25 cellular contexts compared by ENCODE assay signal in genomic region chr2:131419447-131419846, GRCh38. TPM values are rescaled to one million over a fixed set of nuclear protein-coding genes. Genes with fewer than 3 reads are reported as not detected.
DNase-seq lines count a peak whose midpoint lies in the region; ATAC-seq and TF ChIP-seq lines count a peak whose summit lies in the region.
"Had no signal": no experiment of that assay in that cellular context is flagged by ENCODE, and none has a peak within 500 bp of the region (broad histone marks: within the 10 kb centered on the region; RNA-seq: fewer than 3 reads in every experiment).

No MANE protein-coding gene starts in this region.

- H2BK5ac ChIP-seq in mesenchymal stem cell (ENCODE audit: low read depth, low read length, poor library complexity, severe bottlenecking): no peak overlapping the region

- H3K36me3 ChIP-seq in mesenchymal stem cell (ENCODE audit: control insufficient read depth in 1 of 2, insufficient read depth in 2 of 2, low read depth in 1 of 2, low read length in 2 of 2): no peaks in the 10 kb centered on the region
- no peaks in the 10 kb centered on the region for H3K36me3 ChIP-seq in uterus
- H3K36me3 ChIP-seq: adrenal gland, SJCRH30, tibial artery had no signal

- peak overlapping the region; percentile 69 for H2AFZ ChIP-seq in mesenchymal stem cell (ENCODE audit: low read depth, low read length)
- H2AFZ ChIP-seq: PC-9 had no signal

- no peak overlapping the region for H3K23ac ChIP-seq in mesenchymal stem cell (ENCODE audit: low read length in 2 of 2)

- H3K27me3 ChIP-seq in mesenchymal stem cell (ENCODE audit: control insufficient read depth in 1 of 2, insufficient read depth in 1 of 2, low read length in 2 of 2) (peaks cover 30 to 33% of the 10 kb centered on the region in 2 experiments), uterus (no peaks in the 10 kb centered on the region)
- H3K27me3 ChIP-seq: adrenal gland had no signal

- WGBS in mesenchymal stem cell: 28% methylated on average over 8 of the region's 10 CpGs

- no peak overlapping the region for H4K8ac ChIP-seq in mesenchymal stem cell (ENCODE audit: low read length)

- H3K4me1 ChIP-seq in mesenchymal stem cell (ENCODE audit: control insufficient read depth, insufficient read depth, low read depth, low read length) (no peaks in the 10 kb centered on the region), uterus (peaks cover 0 to 3% of the 10 kb centered on the region in 2 donors)
- H3K4me1 ChIP-seq: adrenal gland, psoas muscle, SJCRH30, tibial artery had no signal

- H3K4me1 Mint-ChIP-seq in activated CD4-positive, alpha-beta T cell treated with anti-CD3 and anti-CD28 coated beads for 36 hours: peaks cover under 1% of the 10 kb centered on the region
- H3K4me1 Mint-ChIP-seq: CD8-positive, alpha-beta memory T cell; T-helper 17 cell had no signal

- H3K27ac ChIP-seq in mesenchymal stem cell (ENCODE audit: low read length, poor library complexity, severe bottlenecking) (no peak overlapping the region), uterus (peak overlapping the region; percentile 29 to 51)
- H3K27ac ChIP-seq: adrenal gland, dorsolateral prefrontal cortex, PC-9, psoas muscle, SJCRH30, tibial artery had no signal

- H3K14ac ChIP-seq in mesenchymal stem cell (ENCODE audit: low read length in 2 of 2): no peak overlapping the region

- no peak overlapping the region for H4K91ac ChIP-seq in mesenchymal stem cell (ENCODE audit: low read length)

- CTCF ChIA-PET in HEK293T (lab: Yijun Ruan, JAX): no interaction called here
- CTCF ChIA-PET in activated CD4-positive, alpha-beta T cell treated with anti-CD3 and anti-CD28 coated beads for 36 hours (lab: Charles Lee): no interaction called here

- ATAC-seq in HG03439 (IDR thresholded peaks at IDR 0.05; ENCODE audit: unreplicated experiment): no peak
- ATAC-seq in HG02885 (IDR thresholded peaks at IDR 0.05; ENCODE audit: poor library complexity, unreplicated experiment): no peak
- ATAC-seq in activated CD4-positive, alpha-beta T cell treated with anti-CD3 and anti-CD28 coated beads for 36 hours: no peak
- ATAC-seq: left colon, psoas muscle, T-helper 17 cell had no signal

- no peaks in the 10 kb centered on the region for H3K79me1 ChIP-seq in mesenchymal stem cell (replicated peaks; ENCODE audit: low read length, poor library complexity, severe bottlenecking)

- H3K4ac ChIP-seq in mesenchymal stem cell (ENCODE audit: low read depth in 1 of 2, low read length in 2 of 2): no peak overlapping the region

- no peak overlapping the region for H2BK15ac ChIP-seq in mesenchymal stem cell (ENCODE audit: low read depth, poor library complexity, severe bottlenecking)

- H2BK12ac ChIP-seq in mesenchymal stem cell (ENCODE audit: low read length in 2 of 2): no peak overlapping the region

- intact Hi-C loops in uterus (cut with DNase I; ENCODE audit: low total_unique reads): no loop called here
- intact Hi-C loops in activated CD4-positive, alpha-beta T cell treated with anti-CD3 and anti-CD28 coated beads for 36 hours (cut with DNase I, micrococcal nuclease): no loop called here

- TF ChIP-seq POLR2A in uterus (IDR thresholded peaks at IDR 0.05): no peak

- H3K4me2 ChIP-seq in mesenchymal stem cell (ENCODE audit: low read length, poor library complexity, severe bottlenecking): no peak overlapping the region
- H3K4me2 ChIP-seq: PC-9 had no signal

- TF ChIP-seq CTCF in uterus (IDR thresholded peaks at IDR 0.05): no peak

- no peaks in the 10 kb centered on the region for H3K36me3 Mint-ChIP-seq in activated CD4-positive, alpha-beta T cell treated with anti-CD3 and anti-CD28 coated beads for 36 hours (ENCODE audit: low read depth)
- H3K36me3 Mint-ChIP-seq: CD8-positive, alpha-beta memory T cell; mesothelial cell of epicardium had no signal

- no peak overlapping the region for H2AK5ac ChIP-seq in mesenchymal stem cell (ENCODE audit: low read length, severe bottlenecking)

- no peak overlapping the region for H3K4me3 Mint-ChIP-seq in activated CD4-positive, alpha-beta T cell treated with anti-CD3 and anti-CD28 coated beads for 36 hours
- H3K4me3 Mint-ChIP-seq: CD8-positive, alpha-beta memory T cell; mesothelial cell of epicardium; nephron progenitor cell; stimulated activated naive CD8-positive, alpha-beta T cell treated with anti-CD3 and anti-CD28 coated beads, Interleukin-15, Interleukin-2, amounts not matched to agents 100 ng/mL and 50 ng/mL, for 24 hours; T-helper 17 cell had no signal

- H3K4me3 ChIP-seq in mesenchymal stem cell (ENCODE audit: insufficient read depth in 1 of 2, low read depth in 1 of 2, low read length in 2 of 2) (no peak overlapping the region), uterus (no peak overlapping the region)
- H3K4me3 ChIP-seq: adrenal gland, dorsolateral prefrontal cortex, PC-9, psoas muscle, SJCRH30, tibial artery had no signal

- H3K9ac ChIP-seq in mesenchymal stem cell (ENCODE audit: low read length): no peak overlapping the region

- H3K9me3 Mint-ChIP-seq in activated CD4-positive, alpha-beta T cell treated with anti-CD3 and anti-CD28 coated beads for 36 hours (ENCODE audit: low read depth): no peaks in the 10 kb centered on the region
- H3K9me3 Mint-ChIP-seq: CD8-positive, alpha-beta memory T cell; mesothelial cell of epicardium; stimulated activated naive CD8-positive, alpha-beta T cell treated with anti-CD3 and anti-CD28 coated beads, Interleukin-15, Interleukin-2, amounts not matched to agents 100 ng/mL and 50 ng/mL, for 24 hours had no signal

- H3K9me3 ChIP-seq in mesenchymal stem cell (ENCODE audit: control insufficient read depth, low read length): no peaks in the 10 kb centered on the region
- no peaks in the 10 kb centered on the region for H3K9me3 ChIP-seq in uterus
- H3K9me3 ChIP-seq: adrenal gland, psoas muscle, SJCRH30, tibial artery had no signal

- no peak overlapping the region for H2BK120ac ChIP-seq in mesenchymal stem cell (ENCODE audit: low read depth, low read length)

- POLR2A ChIA-PET in HEK293T (lab: Yijun Ruan, JAX): no interaction called here
- POLR2A ChIA-PET in activated CD4-positive, alpha-beta T cell treated with anti-CD3 and anti-CD28 coated beads for 36 hours (lab: Charles Lee): no interaction called here

- no peak overlapping the region for H3K27ac Mint-ChIP-seq in activated CD4-positive, alpha-beta T cell treated with anti-CD3 and anti-CD28 coated beads for 36 hours
- H3K27ac Mint-ChIP-seq: CD8-positive, alpha-beta memory T cell; mesothelial cell of epicardium; nephron progenitor cell; stimulated activated naive CD8-positive, alpha-beta T cell treated with anti-CD3 and anti-CD28 coated beads, Interleukin-15, Interleukin-2, amounts not matched to agents 100 ng/mL and 50 ng/mL, for 24 hours; T-helper 17 cell had no signal

- H3K27me3 Mint-ChIP-seq in activated CD4-positive, alpha-beta T cell treated with anti-CD3 and anti-CD28 coated beads for 36 hours: peaks cover 39% of the 10 kb centered on the region

- H3K18ac ChIP-seq in mesenchymal stem cell (ENCODE audit: low read depth in 1 of 2, low read length in 2 of 2): no peak overlapping the region

- DNase-seq in HEK293T (ENCODE audit: extremely low spot score) (peak; percentile 13), ecto neural progenitor cell (ENCODE audit: low spot score) (peak; percentile 62), mesenchymal stem cell (no peak), uterus (peak; percentile 33 to 72)
- no peak for DNase-seq in activated CD4-positive, alpha-beta T cell treated with anti-CD3 and anti-CD28 coated beads for 36 hours
- DNase-seq: activated CD4-positive, alpha-beta T cell treated with anti-CD3 and anti-CD28 coated beads, Interleukin-2, amount 50 U/mL, for 4 hours; activated gamma-delta T cell; adrenal gland; CD8-positive, alpha-beta memory T cell; dorsolateral prefrontal cortex; left colon; NCI-H187; NCI-H2227 treated with DMSO at 0.1 percent for 48 hours; nephron progenitor cell; PC-9; psoas muscle; SJCRH30; small intestine; stimulated activated CD4-positive, alpha-beta T cell treated with anti-CD3 and anti-CD28 coated beads, Interleukin-4, amount 100 ng/mL, for 1 hour; T-helper 17 cell; tibial artery had no signal

TF ChIP-seq in HEK293T, 16 proteins besides CTCF, POLR2A, EP300 and RAD21:
- TF ChIP-seq ELF4 (IDR thresholded peaks at IDR 0.05) (no peak), LEF1 (IDR thresholded peaks at IDR 0.05; ENCODE audit: borderline replicate concordance) (no peak), SP1 (IDR thresholded peaks at IDR 0.05) (no peak), L3MBTL2 (conservative IDR thresholded peaks at IDR 0.05) (peak; percentile 65), NFRKB (IDR thresholded peaks at IDR 0.05) (no peak), CTBP1 (IDR thresholded peaks at IDR 0.05; ENCODE audit: borderline replicate concordance) (no peak)

RNA-seq across cellular contexts. Expression of gene RAB6D, which starts 55.5 kb away (rescaled TPM):
- 0.03 TPM for polyA plus RNA-seq in mesenchymal stem cell (2013, experiment 1 of 2)
- polyA plus RNA-seq in mesenchymal stem cell (2013, experiment 2 of 2): 0.03 TPM
- under 1 TPM in 2 of 4 donors, not detected in 2; 0.14 to 0.15 TPM for total RNA-seq in uterus
- total RNA-seq in activated CD4-positive, alpha-beta T cell treated with anti-CD3 and anti-CD28 coated beads for 36 hours: not detected
- total RNA-seq: CD8-positive, alpha-beta memory T cell; mesothelial cell of epicardium; PC-9; psoas muscle; SJCRH30; T-helper 17 cell had no signal

RNA-seq across cellular contexts. Expression of gene TUBA3D, which starts 56.5 kb away (rescaled TPM):
- not detected for polyA plus RNA-seq in mesenchymal stem cell (2013, experiment 1 of 2)
- not detected for polyA plus RNA-seq in mesenchymal stem cell (2013, experiment 2 of 2)
- total RNA-seq in uterus: 10 to 100 TPM in 2 of 4 donors, 1 to 10 TPM in 2; 1.0 to 30.3 (median 9.3) TPM
- total RNA-seq in activated CD4-positive, alpha-beta T cell treated with anti-CD3 and anti-CD28 coated beads for 36 hours: not detected
- total RNA-seq: adrenal gland; CD8-positive, alpha-beta memory T cell; left colon; mesothelial cell of epicardium; PC-9; psoas muscle; SJCRH30; T-helper 17 cell had no signal

Comparison
In these comparisons a context has a peak if more than half of its experiments do, and no peak if none do; other contexts are left out.
1. DNase-seq: peak in HEK293T (single experiment), ecto neural progenitor cell (single experiment) and uterus (2 of 2); none in mesenchymal stem cell (single experiment) and activated CD4-positive, alpha-beta T cell treated with anti-CD3 and anti-CD28 coated beads for 36 hours (single experiment).